ENCODE assay signal across 1 cellular context in genomic region chr5:173778152-173778782, GRCh38.
TF ChIP-seq lines count a peak whose summit lies in the region.

No MANE protein-coding gene starts in this region.

TF ChIP-seq in WTC11, 78 proteins besides CTCF, POLR2A, EP300 and RAD21:
- no peak for TF ChIP-seq ARID4B (CRISPR knock-in tag; IDR thresholded peaks at IDR 0.05; ENCODE audit: borderline replicate concordance)
- TF ChIP-seq ZNF121 (CRISPR knock-in tag; IDR thresholded peaks at IDR 0.05), result peak; percentile 78
